In the genomic region with DNA sequence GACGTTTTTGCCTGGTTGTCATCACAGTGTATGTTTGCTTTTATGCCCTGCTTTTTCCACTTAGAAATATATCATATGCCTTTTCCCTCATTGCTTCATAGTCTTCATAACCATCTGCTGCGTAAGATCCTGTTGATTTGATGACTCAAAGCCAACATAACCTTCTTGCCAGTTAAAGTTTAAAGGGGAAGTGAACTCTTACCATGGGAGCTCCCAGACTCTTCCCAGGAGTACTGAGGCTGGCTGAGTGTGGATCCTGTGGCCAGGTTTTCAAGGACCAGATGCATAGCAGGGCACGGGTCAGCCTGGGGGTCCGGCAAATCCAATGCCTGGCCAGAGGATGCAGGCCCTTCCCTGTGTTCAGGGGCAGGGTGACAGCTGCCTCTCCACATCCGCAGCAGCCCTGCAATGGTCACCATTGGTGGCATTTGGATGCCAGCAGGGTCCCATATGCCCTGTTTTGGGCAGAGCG, we compare ENCODE assay signal across 8 cellular contexts. TPM values are rescaled to one million over a fixed set of nuclear protein-coding genes. Genes with fewer than 3 reads are reported as not detected.
DNase-seq lines count a peak whose midpoint lies in the region; ATAC-seq and TF ChIP-seq lines count a peak whose summit lies in the region.

No MANE protein-coding gene starts in this region.

- in situ Hi-C loops in GM23248 (cut with MboI) = no loop called here

- H3K9me3 ChIP-seq in GM23248 (ENCODE audit: low read depth) = peaks cover 4% of the 10 kb centered on the region
- H3K9me3 ChIP-seq in skeletal muscle tissue (ENCODE audit: control insufficient read depth in 3 of 3, low read length in 3 of 3) = no peaks in the 10 kb centered on the region

- peaks cover 73% of the 10 kb centered on the region for H3K79me2 ChIP-seq in GM23248 (ENCODE audit: insufficient read depth)

- no peak for TF ChIP-seq CTCF in fibroblast of villous mesenchyme (IDR thresholded peaks at IDR 0.05; ENCODE audit: insufficient read depth, low read depth, low read length)

- H3K9me2 ChIP-seq in GM23248 (ENCODE audit: insufficient read depth) = no peaks in the 10 kb centered on the region

- 37% methylated on average over 6 of the region's 6 CpGs for WGBS in GM23248 (ENCODE audit: low coverage in 1 of 2, low lambda C conversion rate in 2 of 2, missing lambda C conversion rate in 2 of 2), 2 experiments

- H3K36me3 ChIP-seq in GM23248 (ENCODE audit: low read depth) = no peaks in the 10 kb centered on the region
- H3K36me3 ChIP-seq in skeletal muscle tissue (ENCODE audit: control insufficient read depth in 3 of 3, insufficient read depth in 3 of 3, low read length in 3 of 3) = no peaks in the 10 kb centered on the region

- peak overlapping the region; percentile 59 for H3K4me2 ChIP-seq in GM23248 (ENCODE audit: unreplicated experiment)

- ATAC-seq in GM21737 (IDR thresholded peaks at IDR 0.05; ENCODE audit: unreplicated experiment) = no peak
- ATAC-seq in GM18511 (IDR thresholded peaks at IDR 0.05; ENCODE audit: unreplicated experiment) = no peak
- no peak for ATAC-seq in HG02759 (IDR thresholded peaks at IDR 0.05; ENCODE audit: unreplicated experiment)

- peaks cover 38% of the 10 kb centered on the region for H3F3A ChIP-seq in GM23248 (ENCODE audit: insufficient read depth)

- H3K4me3 ChIP-seq in GM23248 (peak overlapping the region; percentile 9; the same call in 1 of the 2 replicates), fibroblast of villous mesenchyme (ENCODE audit: low read depth, low read length) (no peak overlapping the region), skeletal muscle tissue (ENCODE audit: low read length in 3 of 3) (no peak overlapping the region)

- no peaks in the 10 kb centered on the region for H4K20me1 ChIP-seq in GM23248 (ENCODE audit: insufficient read depth)

- H3K27ac ChIP-seq in GM23248 (peak overlapping the region; percentile 99), skeletal muscle tissue (ENCODE audit: low read depth, low read length) (peak overlapping the region; percentile 77)

- H2AFZ ChIP-seq in GM23248 = no peak overlapping the region

- DNase-seq in GM23248 (peak; percentile 95), SKM-1 treated with dmso at 0.1 percent for 144 hours (lab: John Stamatoyannopoulos, UW; ENCODE audit: unreplicated experiment) (peak; percentile 78), fibroblast of villous mesenchyme (ENCODE audit: low read depth) (peak; percentile 95)
- DNase-seq in stimulated activated CD4-positive, alpha-beta T cell treated with anti-CD3 and anti-CD28 coated beads, Interleukin-1b, Interleukin-23, amount 100 ng/mL, for 48 hours = no peak

- no peaks in the 10 kb centered on the region for H3K27me3 ChIP-seq in GM23248 (replicated peaks; ENCODE audit: insufficient read depth)
- H3K27me3 ChIP-seq in skeletal muscle tissue (ENCODE audit: control insufficient read depth in 3 of 3, insufficient read depth in 3 of 3, low read length in 3 of 3) = no peaks in the 10 kb centered on the region

- peaks cover 49% of the 10 kb centered on the region for H3K4me1 ChIP-seq in GM23248 (ENCODE audit: insufficient read depth)
- H3K4me1 ChIP-seq in skeletal muscle tissue (ENCODE audit: control insufficient read depth in 3 of 3, insufficient read depth in 3 of 3, low read length in 3 of 3) = peaks cover 20 to 52% (median 45%) of the 10 kb centered on the region in 3 donors

- H3K9ac ChIP-seq in GM23248 (peak overlapping the region; percentile 84), skeletal muscle tissue (ENCODE audit: low read depth in 1 of 3, low read length in 3 of 3) (peak overlapping the region in 2 of 3 donors; percentile 1 to 40)

RNA-seq across cellular contexts. Expression of gene SACM1L, which starts 42.0 kb away (rescaled TPM):
- 33.9 and 41.7 TPM in 2 replicates for total RNA-seq in GM23248 (2014; rRNA removed; shearing (Covaris generic))
- 30.6 and 33.6 TPM in 2 replicates for polyA plus RNA-seq in GM23248 (2016; fragmentation: Nextera tagmentation; extraction: Ambion mirVana)
- total RNA-seq in fibroblast of villous mesenchyme (29.3 and 53.1 TPM in 2 replicates), skeletal muscle tissue (24.0 TPM)

RNA-seq across cellular contexts. Expression of gene LIMD1, which starts 52.6 kb away (rescaled TPM):
- total RNA-seq in GM23248 (2014; rRNA removed; shearing (Covaris generic)) = 8.3 and 10.3 TPM in 2 replicates
- polyA plus RNA-seq in GM23248 (2016; fragmentation: Nextera tagmentation; extraction: Ambion mirVana) = 6.2 and 8.6 TPM in 2 replicates
- total RNA-seq in fibroblast of villous mesenchyme (15.8 and 23.7 TPM in 2 replicates), skeletal muscle tissue (16.2 TPM)
